Comparison of ENCODE assay signal across 28 cellular contexts in genomic region chr6:154350293-154350692, GRCh38. TPM values are rescaled to one million over a fixed set of nuclear protein-coding genes. Genes with fewer than 3 reads are reported as not detected.
DNase-seq lines count a peak whose midpoint lies in the region.
"Had no signal": no experiment of that assay in that cellular context is flagged by ENCODE, and none has a peak within 500 bp of the region (broad histone marks: within the 10 kb centered on the region; RNA-seq: fewer than 3 reads in every experiment).

No MANE protein-coding gene starts in this region.

- DNase-seq in EL, result peak; percentile 22
- DNase-seq in SK-MEL-5 (ENCODE audit: low read depth, low spot score), result peak; percentile 70
- DNase-seq in foreskin melanocyte, result peak; percentile 88
- peak; percentile 28 for DNase-seq in stromal cell of bone marrow (ENCODE audit: low read depth)
- DNase-seq in activated CD4-positive, CD25-positive, alpha-beta regulatory T cell treated with anti-CD3 and anti-CD28 coated beads, Interleukin-2, amount 50 U/mL, for 72 hours, result no peak
- DNase-seq in DMS 273 treated with DMSO at 0.1 percent for 48 hours (lab: John Stamatoyannopoulos, UW), result no peak
- DNase-seq in SW480 (ENCODE audit: low spot score), result no peak
- DNase-seq: ACHN; activated CD4-positive, alpha-beta T cell treated with anti-CD3 and anti-CD28 coated beads, Interleukin-2, amount 50 U/mL, for 4 hours; activated CD4-positive, CD25-positive, alpha-beta regulatory T cell; activated CD8-positive, alpha-beta memory T cell treated with anti-CD3 and anti-CD28 coated beads, Interleukin-2, amount 10 ng/mL, durations not matched to agents 7 days and 5 days; activated gamma-delta T cell treated with Interleukin-2 at 50 U/mL for 16 hours; activated naive CD8-positive, alpha-beta T cell treated with anti-CD3 and anti-CD28 coated beads, Interleukin-2, amount 10 ng/mL, durations not matched to agents 7 days and 5 days; activated T-cell treated with anti-CD3 and anti-CD28 coated beads, Interleukin-2, amount 50 U/mL, for 48 hours; central memory CD4-positive, alpha-beta T cell; DMS153; erythroblast; gastrocnemius medialis; GOT3; MV-4-11; natural killer cell; NCI-H1436; NCI-H2081; NCI-H226; NCI-H526 treated with DMSO at 0.1 percent for 48 hours; NK-92 treated with Interleukin-12 subunit alpha and Interleukin-12 subunit beta, amount 100 ng/mL, for 24 hours; SK-N-SH; stimulated activated naive B cell treated with anti-CD40 and anti-IgM and Interleukin-4, amounts not matched to agents 10 μg/mL and 1 μg/mL and 100 μg/mL, for 72 hours had no signal

- in situ Hi-C loops in SK-MEL-5 (cut with HindIII; ENCODE audit: low pct_unique_long_range_greater_than_20kb, low sequenced_read_pairs), result no loop called here

RNA-seq across cellular contexts. Expression of gene IPCEF1, which starts 6.3 kb away (rescaled TPM):
- total RNA-seq in SK-MEL-5 (2014; rRNA removed; shearing (Covaris generic)), result 0.13 TPM in 1 of 2 replicates, not detected in the other
- polyA plus RNA-seq in SK-MEL-5 (2015; cell fraction: cytosol; rRNA removed), result not detected in 2 replicates
- 1.8 TPM in 1 of 2 replicates, not detected in the other for polyA plus RNA-seq in SK-MEL-5 (2015; cell fraction: nucleus; rRNA removed)
- polyA plus RNA-seq: SK-N-SH had no signal

Comparison
In these comparisons a context has a peak if more than half of its experiments do, and no peak if none do; other contexts are left out.
1. DNase-seq: peak in EL (single experiment), SK-MEL-5 (single experiment), foreskin melanocyte (single experiment) and stromal cell of bone marrow (single experiment); none in activated CD4-positive, CD25-positive, alpha-beta regulatory T cell treated with anti-CD3 and anti-CD28 coated beads, Interleukin-2, amount 50 U/mL, for 72 hours (single experiment), DMS 273 treated with DMSO at 0.1 percent for 48 hours (single experiment) and SW480 (single experiment).